19 cellular contexts compared by ENCODE assay signal in the genomic region with DNA sequence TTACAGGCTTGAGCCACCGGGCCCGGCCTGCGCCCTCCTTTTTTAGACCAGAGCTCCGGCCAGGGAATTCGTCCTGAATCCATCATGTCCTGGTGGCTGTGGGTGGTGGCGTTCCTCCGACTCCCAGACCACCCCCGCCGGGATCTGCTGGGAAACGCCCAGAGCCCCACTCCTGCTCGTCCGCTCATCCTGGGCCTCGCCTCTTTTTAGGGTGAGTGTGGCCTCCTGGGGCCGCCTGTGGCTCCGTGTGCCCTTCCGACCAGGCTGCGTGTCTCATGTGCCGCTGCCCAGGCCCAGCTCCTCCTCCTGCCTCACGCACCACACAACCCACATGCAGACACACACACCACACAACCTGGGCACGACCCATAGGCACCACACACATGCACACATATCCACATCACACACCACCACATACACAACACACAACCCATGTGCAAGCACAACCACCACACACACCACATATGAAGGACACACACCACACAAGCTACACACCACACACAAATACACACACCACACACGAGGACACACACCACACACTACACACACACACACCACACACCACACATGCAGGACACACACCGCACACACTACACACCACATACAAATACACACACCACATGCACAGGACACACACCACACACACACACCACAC.
A peak's percentile ranks its signal among the peaks of the same experiment; 100 is the strongest.
DNase-seq lines count a peak whose midpoint lies in the region; ATAC-seq, FAIRE-seq and TF ChIP-seq lines count a peak whose summit lies in the region.
"Had no signal": no experiment of that assay in that cellular context is flagged by ENCODE, and none has a peak within 500 bp of the region (broad histone marks: within the 10 kb centered on the region; RNA-seq: fewer than 3 reads in every experiment).

No MANE protein-coding gene starts in this region.

- no peak overlapping the region for H2BK20ac ChIP-seq in IMR-90 (ENCODE audit: low read depth, low read length)

- no peaks in the 10 kb centered on the region for H4K20me1 ChIP-seq in IMR-90 (ENCODE audit: insufficient read depth, low read length)
- no peaks in the 10 kb centered on the region for H4K20me1 ChIP-seq in HepG2 (ENCODE audit: insufficient read depth, low read length)

- POLR2A ChIA-PET in IMR-90 (lab: Charles Lee; ENCODE audit: unreplicated experiment): no interaction called here
- POLR2A ChIA-PET in HepG2 (lab: Yijun Ruan, JAX): no interaction called here
- POLR2A ChIA-PET in activated CD4-positive, alpha-beta memory T cell treated with anti-CD3 and anti-CD28 coated beads for 36 hours (lab: Charles Lee): no interaction called here

- H3K9me3 ChIP-seq in IMR-90 (ENCODE audit: control insufficient read depth, insufficient read depth, low read length) (peaks cover 36% of the 10 kb centered on the region), HepG2 (ENCODE audit: low read length) (no peaks in the 10 kb centered on the region)

- H4K5ac ChIP-seq in IMR-90 (ENCODE audit: low read depth, low read length): no peak overlapping the region

- no peak overlapping the region for H3K9ac ChIP-seq in IMR-90 (ENCODE audit: low read depth, low read length)
- no peak overlapping the region for H3K9ac ChIP-seq in HepG2 (ENCODE audit: insufficient read depth, low read depth, low read length)

- H3K79me1 ChIP-seq in IMR-90 (ENCODE audit: low read depth in 1 of 2, low read length in 2 of 2): no peaks in the 10 kb centered on the region

- no peaks in the 10 kb centered on the region for H3K36me3 ChIP-seq in IMR-90 (ENCODE audit: control insufficient read depth, insufficient read depth, low read length)
- no peaks in the 10 kb centered on the region for H3K36me3 ChIP-seq in HepG2 (replicated peaks in 1 of 2; ENCODE audit: control insufficient read depth in 1 of 2, insufficient read depth in 2 of 2, low read length in 2 of 2)

- no peak overlapping the region for H3K18ac ChIP-seq in IMR-90 (ENCODE audit: low read depth, low read length)

- TF ChIP-seq EP300 in HepG2 (IDR thresholded peaks at IDR 0.05; ENCODE audit: low read depth in 2 of 2, low read length in 2 of 2) (no peak), HepG2 (CRISPR knock-in tag; IDR thresholded peaks at IDR 0.05; ENCODE audit: borderline replicate concordance) (no peak)

- 80% methylated on average over 7 of the region's 22 CpGs; no CpG with 5 or more reads in 1 of the 2 experiments for WGBS in IMR-90 (ENCODE audit: extremely low coverage in 2 of 2, insufficient read length in 1 of 2), 2 experiments
- WGBS in HepG2 (ENCODE audit: low lambda C conversion rate): 88% methylated on average over 22 of the region's 22 CpGs

- no peak overlapping the region for H3K23ac ChIP-seq in IMR-90 (ENCODE audit: low read depth, low read length)

- no peak overlapping the region for H4K91ac ChIP-seq in IMR-90 (ENCODE audit: insufficient read depth, low read depth, low read length)

- no peak overlapping the region for H4K8ac ChIP-seq in IMR-90 (ENCODE audit: low read depth in 2 of 2, low read length in 2 of 2)

- H3K14ac ChIP-seq in IMR-90 (replicated peaks; ENCODE audit: low read depth, low read length): no peak overlapping the region

- H3K4ac ChIP-seq in IMR-90 (ENCODE audit: low read depth, low read length): no peak overlapping the region

- no peaks in the 10 kb centered on the region for H3K79me2 ChIP-seq in HepG2 (ENCODE audit: insufficient read depth, low read length)

- dilution Hi-C loops in IMR-90 (cut with HindIII; ENCODE audit: low sequenced_read_pairs, unreplicated experiment): no loop called here

- no peak overlapping the region for H2BK15ac ChIP-seq in IMR-90 (ENCODE audit: low read depth, low read length)

- TF ChIP-seq POLR2A in IMR-90 (IDR thresholded peaks at IDR 0.05; ENCODE audit: low read depth, low read length) (no peak), HepG2 (IDR thresholded peaks at IDR 0.05; ENCODE audit: insufficient read depth in 1 of 2, low read depth in 2 of 2, low read length in 2 of 2) (no peak)

- H2BK5ac ChIP-seq in IMR-90 (ENCODE audit: low read depth, low read length, poor library complexity, severe bottlenecking): peak overlapping the region; percentile 87

- H3K4me3 ChIP-seq in IMR-90 (ENCODE audit: insufficient read depth, low read depth, low read length) (no peak overlapping the region), HepG2 (replicated peaks in 1 of 3; ENCODE audit: insufficient read depth in 1 of 3, low read depth in 2 of 3, low read length in 3 of 3) (no peak overlapping the region)
- H3K4me3 ChIP-seq: SK-N-MC had no signal

- no peaks in the 10 kb centered on the region for H3K4me1 ChIP-seq in IMR-90 (ENCODE audit: control insufficient read depth, insufficient read depth, low read length)
- H3K4me1 ChIP-seq in HepG2 (ENCODE audit: insufficient read depth, low read length): no peaks in the 10 kb centered on the region

- no peak overlapping the region for H2AK9ac ChIP-seq in IMR-90 (replicated peaks; ENCODE audit: low read depth, low read length, poor library complexity)

- ATAC-seq in activated CD4-positive, CD25-positive, alpha-beta regulatory T cell treated with anti-CD3 and anti-CD28 coated beads, Interleukin-2, amount 50 U/mL, for 24 hours: no peak
- ATAC-seq in IMR-90 (ENCODE audit: low read depth): no peak
- no peak for ATAC-seq in HepG2
- no peak for ATAC-seq in sciatic nerve

- H3K27me3 Mint-ChIP-seq in activated CD4-positive, alpha-beta memory T cell treated with anti-CD3 and anti-CD28 coated beads for 36 hours: peaks cover 4% of the 10 kb centered on the region

- FAIRE-seq in HepG2 (lab: Jason Lieb, UNC): no peak

- H3K27ac ChIP-seq in IMR-90 (ENCODE audit: insufficient read depth, low read length): no peak overlapping the region
- H3K27ac ChIP-seq in HepG2 (ENCODE audit: extremely low read length, insufficient read depth, low read length): no peak overlapping the region
- H3K27ac ChIP-seq: 22Rv1, C4-2B, SK-N-MC had no signal

- in situ Hi-C loops in IMR-90 (cut with MboI; ENCODE audit: low sequenced_read_pairs) (no loop called here), HepG2 (cut with HindIII; ENCODE audit: extremely low pct_ligation_motif_present, low pct_unique_long_range_greater_than_20kb) (no loop called here)

- BruUV-seq in IMR-90 (replicated peaks; lab: Mats Ljungman, UMichigan) (no TSS peak), HepG2 (replicated peaks; lab: Mats Ljungman, UMichigan) (no TSS peak)

- no peaks in the 10 kb centered on the region for H3K36me3 Mint-ChIP-seq in activated CD4-positive, alpha-beta memory T cell treated with anti-CD3 and anti-CD28 coated beads for 36 hours

- H2AFZ ChIP-seq in IMR-90 (replicated peaks; ENCODE audit: low read length, poor library complexity) (peak overlapping the region; percentile 5), HepG2 (ENCODE audit: low read length) (no peak overlapping the region)

- no peak overlapping the region for H3K56ac ChIP-seq in IMR-90 (ENCODE audit: extremely low read depth, insufficient read depth, low read length)

- intact Hi-C loops in IMR-90 (cut with micrococcal nuclease) (no loop called here), HepG2 (cut with micrococcal nuclease; ENCODE audit: unreplicated experiment) (no loop called here), sciatic nerve (cut with DNase I) (no loop called here)
- intact Hi-C loops in activated CD4-positive, alpha-beta memory T cell treated with anti-CD3 and anti-CD28 coated beads for 36 hours (cut with micrococcal nuclease): no loop called here

- H3K4me2 ChIP-seq in IMR-90 (ENCODE audit: low read depth, low read length) (no peak overlapping the region), HepG2 (ENCODE audit: low read depth, low read length) (no peak overlapping the region)

- no peaks in the 10 kb centered on the region for H3K4me1 Mint-ChIP-seq in activated CD4-positive, alpha-beta memory T cell treated with anti-CD3 and anti-CD28 coated beads for 36 hours (ENCODE audit: low read depth)

- H3K27me3 ChIP-seq in IMR-90 (ENCODE audit: control insufficient read depth, insufficient read depth, low read length) (no peaks in the 10 kb centered on the region), HepG2 (ENCODE audit: control insufficient read depth in 1 of 2, insufficient read depth in 2 of 2, low read length in 2 of 2) (no peaks in the 10 kb centered on the region; a peak in 1 of 5 replicates)

- TF ChIP-seq CTCF in IMR-90 (conservative IDR thresholded peaks at IDR 0.05; ENCODE audit: low read depth, low read length) (no peak), HepG2 (CRISPR knock-in tag; IDR thresholded peaks at IDR 0.05) (no peak)

- H3K9me3 Mint-ChIP-seq in activated CD4-positive, alpha-beta memory T cell treated with anti-CD3 and anti-CD28 coated beads for 36 hours: no peaks in the 10 kb centered on the region

- no peak overlapping the region for H2AK5ac ChIP-seq in IMR-90 (ENCODE audit: low read depth, low read length)

- TF ChIP-seq RAD21 in IMR-90 (IDR thresholded peaks at IDR 0.05; ENCODE audit: low read length) (no peak), HepG2 (CRISPR knock-in tag; IDR thresholded peaks at IDR 0.05) (no peak)

- H2BK120ac ChIP-seq in IMR-90 (ENCODE audit: low read depth, low read length): no peak overlapping the region

- H3K27ac Mint-ChIP-seq in activated CD4-positive, alpha-beta memory T cell treated with anti-CD3 and anti-CD28 coated beads for 36 hours: no peak overlapping the region

- CTCF ChIA-PET in IMR-90 (lab: Yijun Ruan, JAX) (no interaction called here), HepG2 (lab: Yijun Ruan, JAX; ENCODE audit: low intra/inter-chr PET ratio, low total read pairs) (no interaction called here)
- CTCF ChIA-PET in activated CD4-positive, alpha-beta memory T cell treated with anti-CD3 and anti-CD28 coated beads for 36 hours (lab: Charles Lee): no interaction called here

- no peak overlapping the region for H3K4me3 Mint-ChIP-seq in activated CD4-positive, alpha-beta memory T cell treated with anti-CD3 and anti-CD28 coated beads for 36 hours

- H3K9me1 ChIP-seq in IMR-90 (ENCODE audit: insufficient read depth, low read length): no peaks in the 10 kb centered on the region

- peak; percentile 12 for DNase-seq in activated CD4-positive, CD25-positive, alpha-beta regulatory T cell treated with anti-CD3 and anti-CD28 coated beads, Interleukin-2, amount 50 U/mL, for 72 hours
- DNase-seq in IMR-90 (no peak), HepG2 (ENCODE audit: low spot score) (no peak), sciatic nerve (ENCODE audit: low spot score) (peak; percentile 49), OCI-M1 (lab: John Stamatoyannopoulos, UW) (no peak), COLO668 (lab: John Stamatoyannopoulos, UW; ENCODE audit: unreplicated experiment) (no peak)
- no peak for DNase-seq in activated CD4-positive, alpha-beta memory T cell treated with anti-CD3 and anti-CD28 coated beads for 36 hours
- DNase-seq: AML-193, DMS79 treated with DMSO at 0.1 percent for 48 hours, MM.1S, NCI-H1092 treated with DMSO at 0.1 percent for 48 hours, NCI-H2081, NCI-H2227 treated with DMSO at 0.1 percent for 48 hours, NCI-H510A treated with DMSO at 0.1 percent for 48 hours, SHP77 had no signal

TF ChIP-seq in IMR-90, 13 proteins besides CTCF, POLR2A, EP300 and RAD21 (continues in another document):
- no peak for TF ChIP-seq CEBPB (IDR thresholded peaks at IDR 0.05; ENCODE audit: low read depth, low read length)
- no peak for TF ChIP-seq BHLHE40 (IDR thresholded peaks at IDR 0.05; ENCODE audit: low read depth, low read length)

TF ChIP-seq in HepG2, 621 proteins besides CTCF, POLR2A, EP300 and RAD21 (continues in another document):
- no peak for TF ChIP-seq ZNF160 (CRISPR knock-in tag; IDR thresholded peaks at IDR 0.05)

Comparison
In these comparisons a context has a peak if more than half of its experiments do, and no peak if none do; other contexts are left out.
1. DNase-seq: peak in activated CD4-positive, CD25-positive, alpha-beta regulatory T cell treated with anti-CD3 and anti-CD28 coated beads, Interleukin-2, amount 50 U/mL, for 72 hours (single experiment) and sciatic nerve (single experiment); none in IMR-90 (single experiment), HepG2 (single experiment), OCI-M1 (single experiment), activated CD4-positive, alpha-beta memory T cell treated with anti-CD3 and anti-CD28 coated beads for 36 hours (single experiment) and COLO668 (single experiment).